Comparison of ENCODE assay signal across 1 cellular context in genomic region chr11:64240467-64241174, GRCh38.
A peak's percentile ranks its signal among the peaks of the same experiment; 100 is the strongest.
TF ChIP-seq lines count a peak whose summit lies in the region.

Gene FKBP2 (plus strand): TSS chr11:64241095. CDS start chr11:64242388, 1,293 bp downstream.

TF ChIP-seq in HepG2, 621 proteins besides CTCF, POLR2A, EP300 and RAD21 (continued from another document and continues in another):
- TF ChIP-seq ELK4 (CRISPR knock-in tag; IDR thresholded peaks at IDR 0.05; ENCODE audit: borderline replicate concordance) = no peak
- no peak for TF ChIP-seq ZBTB1 (CRISPR knock-in tag; IDR thresholded peaks at IDR 0.05; ENCODE audit: borderline replicate concordance)
- no peak for TF ChIP-seq NONO (IDR thresholded peaks at IDR 0.05)
- TF ChIP-seq NONO (CRISPR knock-in tag; conservative IDR thresholded peaks at IDR 0.05) = peak; percentile 66
- TF ChIP-seq TIGD3 (CRISPR knock-in tag; IDR thresholded peaks at IDR 0.05; ENCODE audit: borderline replicate concordance) = no peak
- TF ChIP-seq FLYWCH1 (CRISPR knock-in tag; IDR thresholded peaks at IDR 0.05) = no peak
- TF ChIP-seq NCOR1 (IDR thresholded peaks at IDR 0.05; ENCODE audit: borderline replicate concordance, low read length) = no peak
- no peak for TF ChIP-seq SYNCRIP (IDR thresholded peaks at IDR 0.05; ENCODE audit: insufficient read depth, low read depth, low read length)
- TF ChIP-seq RBM22 (optimal IDR thresholded peaks at IDR 0.05; ENCODE audit: low read length) = peak; percentile 74
- TF ChIP-seq NCOA5 (CRISPR knock-in tag; IDR thresholded peaks at IDR 0.05) = no peak
- TF ChIP-seq LRRFIP1 (CRISPR knock-in tag; conservative IDR thresholded peaks at IDR 0.05) = no peak
- TF ChIP-seq AKNA (CRISPR knock-in tag; IDR thresholded peaks at IDR 0.05; ENCODE audit: borderline replicate concordance) = no peak
- no peak for TF ChIP-seq HNRNPL (IDR thresholded peaks at IDR 0.05; ENCODE audit: low read depth, low read length)
- TF ChIP-seq SSRP1 (CRISPR knock-in tag; IDR thresholded peaks at IDR 0.05) = peak; percentile 89
- TF ChIP-seq ZBTB3 (CRISPR knock-in tag; IDR thresholded peaks at IDR 0.05; ENCODE audit: borderline replicate concordance, low read depth) = 0 out of 2 replicates have a peak, but pooled peaks have one; percentile 51
- no peak for TF ChIP-seq ATF5 (CRISPR knock-in tag; IDR thresholded peaks at IDR 0.05; ENCODE audit: low read depth)
- TF ChIP-seq ZNF274 (CRISPR knock-in tag; IDR thresholded peaks at IDR 0.05) = no peak
- TF ChIP-seq TBX2 (CRISPR knock-in tag; IDR thresholded peaks at IDR 0.05; ENCODE audit: borderline replicate concordance) = peak; percentile 67
- TF ChIP-seq TARDBP (CRISPR knock-in tag; IDR thresholded peaks at IDR 0.05) = peak; percentile 71
- no peak for TF ChIP-seq SMC3 (IDR thresholded peaks at IDR 0.05; ENCODE audit: low read length)
- TF ChIP-seq MED13 (CRISPR knock-in tag; IDR thresholded peaks at IDR 0.05) = 0 out of 2 replicates have a peak, but pooled peaks have one; percentile 29
- peak; percentile 92 for TF ChIP-seq POLR2AphosphoS5 (IDR thresholded peaks at IDR 0.05; ENCODE audit: low read depth, low read length)
- no peak for TF ChIP-seq ZNF609 (CRISPR knock-in tag; IDR thresholded peaks at IDR 0.05; ENCODE audit: borderline replicate concordance)
- TF ChIP-seq DMTF1 (CRISPR knock-in tag; IDR thresholded peaks at IDR 0.05) = no peak
- TF ChIP-seq PAXIP1 (CRISPR knock-in tag; conservative IDR thresholded peaks at IDR 0.05) = no peak; the same call in none of the 2 replicates
- TF ChIP-seq POGK (CRISPR knock-in tag; conservative IDR thresholded peaks at IDR 0.05) = peak; percentile 60; the same call in 1 of the 2 replicates
- TF ChIP-seq CREB3 (CRISPR knock-in tag; IDR thresholded peaks at IDR 0.05) = no peak
- TF ChIP-seq ZNF562 (CRISPR knock-in tag; IDR thresholded peaks at IDR 0.05; ENCODE audit: borderline replicate concordance) = no peak
- TF ChIP-seq ZNF549 (CRISPR knock-in tag; IDR thresholded peaks at IDR 0.05) = 0 out of 2 replicates have a peak, but pooled peaks have one; percentile 53
